In genomic region chr10:34109481-34109880, GRCh38 we compare ENCODE assay signal across 20 cellular contexts.
"Had no signal": no experiment of that assay in that cellular context is flagged by ENCODE, and none has a peak within 500 bp of the region (broad histone marks: within the 10 kb centered on the region; RNA-seq: fewer than 3 reads in every experiment).

No MANE protein-coding gene starts in this region.

- H3K4me1 ChIP-seq: heart right ventricle, prostate gland had no signal

- ATAC-seq: activated CD8-positive, alpha-beta T cell treated with anti-CD3 and anti-CD28 coated beads for 36 hours; activated T-cell treated with anti-CD3 and anti-CD28 coated beads, Interleukin-2, amount 50 U/mL, for 4 hours; activated T-helper 17 cell treated with anti-CD3 and anti-CD28 coated beads, Interleukin-2, amount 50 U/mL, for 72 hours; effector memory CD8-positive, alpha-beta T cell; T-cell had no signal

- H3K27ac ChIP-seq: coronary artery, heart right ventricle, ovary, prostate gland, spleen, thoracic aorta had no signal

- FAIRE-seq: urothelium cell line had no signal

- H3K36me3 ChIP-seq: ovary, prostate gland, spleen had no signal

- DNase-seq: activated B cell treated with CpG ODN at 0.5 μM for 24 hours; activated CD4-positive, alpha-beta T cell treated with anti-CD3 and anti-CD28 coated beads, Interleukin-2, amount 50 U/mL, for 1 hour; activated CD8-positive, alpha-beta T cell treated with anti-CD3 and anti-CD28 coated beads for 36 hours; activated gamma-delta T cell treated with Interleukin-2 at 50 U/mL for 16 hours; activated naive CD4-positive, alpha-beta T cell treated with anti-CD3 and anti-CD28 coated beads, Interleukin-2, amount 50 U/mL, for 16 hours; activated T-cell treated with anti-CD3 and anti-CD28 coated beads, Interleukin-2, amount 50 U/mL, for 4 hours; amniotic stem cell; effector memory CD8-positive, alpha-beta T cell; heart right ventricle; naive B cell; ovary; spleen; stimulated activated naive CD8-positive, alpha-beta T cell treated with anti-CD3 and anti-CD28 coated beads, Interleukin-15, Interleukin-2, amounts not matched to agents 100 U/mL and 50 U/mL, for 24 hours; T-cell; trophoblast cell had no signal

- H3K27me3 ChIP-seq: heart right ventricle, ovary, spleen had no signal

- H3K9me3 ChIP-seq: heart right ventricle, ovary, prostate gland, thoracic aorta had no signal

- H3K4me3 ChIP-seq: coronary artery, heart right ventricle, ovary, prostate gland, spleen, thoracic aorta had no signal
